In genomic region chr20:41005361-41005729, GRCh38 we compare ENCODE assay signal across 9 cellular contexts. TPM values are rescaled to one million over a fixed set of nuclear protein-coding genes. Genes with fewer than 3 reads are reported as not detected.
A peak's percentile ranks its signal among the peaks of the same experiment; 100 is the strongest.
DNase-seq lines count a peak whose midpoint lies in the region; ATAC-seq and TF ChIP-seq lines count a peak whose summit lies in the region.
"Had no signal": no experiment of that assay in that cellular context is flagged by ENCODE, and none has a peak within 500 bp of the region (broad histone marks: within the 10 kb centered on the region; RNA-seq: fewer than 3 reads in every experiment).

No MANE protein-coding gene starts in this region.

- H3K9ac ChIP-seq in mucosa of rectum (ENCODE audit: low read depth in 1 of 2, low read length in 2 of 2) = peak overlapping the region in 1 of 2 donors; percentile 0

- POLR2A ChIA-PET in BJ (lab: Charles Lee) = no interaction called here

- H3K27me3 ChIP-seq in BJ (ENCODE audit: control insufficient read depth, insufficient read depth, low read length) = no peaks in the 10 kb centered on the region
- H3K27me3 ChIP-seq in mucosa of rectum (ENCODE audit: control insufficient read depth in 2 of 2, insufficient read depth in 2 of 2, low read length in 2 of 2) = no peaks in the 10 kb centered on the region

- ATAC-seq in GM18909 (IDR thresholded peaks at IDR 0.05; ENCODE audit: poor library complexity, unreplicated experiment) (no peak), HG03342 (IDR thresholded peaks at IDR 0.05; ENCODE audit: unreplicated experiment) (no peak), GM21423 (IDR thresholded peaks at IDR 0.05; ENCODE audit: unreplicated experiment) (no peak)

- H3K27ac Mint-ChIP-seq in chondrocyte (ENCODE audit: unreplicated experiment) = peak overlapping the region; percentile 76
- H3K27ac Mint-ChIP-seq: activated naive CD8-positive, alpha-beta T cell had no signal

- no peak overlapping the region for H3K4me3 ChIP-seq in BJ (ENCODE audit: low read depth, low read length)
- H3K4me3 ChIP-seq in mucosa of rectum (ENCODE audit: low read length in 2 of 2) = peak overlapping the region in 1 of 2 donors; percentile 2

- no peaks in the 10 kb centered on the region for H3K9me3 ChIP-seq in mucosa of rectum (ENCODE audit: control insufficient read depth in 2 of 2, low read length in 2 of 2)

- TF ChIP-seq CTCF in BJ (IDR thresholded peaks at IDR 0.05; ENCODE audit: insufficient read depth, low read depth, low read length) (no peak), chondrocyte (IDR thresholded peaks at IDR 0.05) (no peak)

- H3K36me3 Mint-ChIP-seq in chondrocyte (ENCODE audit: low read depth) = no peaks in the 10 kb centered on the region
- H3K36me3 Mint-ChIP-seq: activated naive CD8-positive, alpha-beta T cell had no signal

- H3K36me3 ChIP-seq in BJ (ENCODE audit: control insufficient read depth, insufficient read depth, low read length) = no peaks in the 10 kb centered on the region
- H3K36me3 ChIP-seq in mucosa of rectum (ENCODE audit: control insufficient read depth in 2 of 2, insufficient read depth in 2 of 2, low read length in 2 of 2) = no peaks in the 10 kb centered on the region

- peak overlapping the region; percentile 61 to 63 for H3K27ac ChIP-seq in mucosa of rectum (ENCODE audit: low read depth in 2 of 2, low read length in 2 of 2)

- DNase-seq in BJ (ENCODE audit: low read depth) (peak; percentile 57), NCI-H2171 (lab: John Stamatoyannopoulos, UW) (peak; percentile 81), chondrocyte (ENCODE audit: low spot score) (no peak), ecto neural progenitor cell (ENCODE audit: low spot score) (no peak)

- H3K9me3 Mint-ChIP-seq in chondrocyte (ENCODE audit: low read depth) = no peaks in the 10 kb centered on the region

- H3K27me3 Mint-ChIP-seq in chondrocyte (ENCODE audit: low read depth) = no peaks in the 10 kb centered on the region
- H3K27me3 Mint-ChIP-seq: activated naive CD8-positive, alpha-beta T cell had no signal

- CTCF ChIA-PET in BJ (lab: Yijun Ruan, JAX) = interaction anchor here (1.0 to 1.3 kb wide), 2 partner anchors 27 to 89 kb away, joined by 3 to 6 read pairs; no protein-coding TSS in a partner anchor

- H3K4me1 ChIP-seq in mucosa of rectum (ENCODE audit: control insufficient read depth in 2 of 2, insufficient read depth in 2 of 2, low read length in 2 of 2) = peaks cover 37 to 39% of the 10 kb centered on the region in 2 donors

- H3K4me3 Mint-ChIP-seq in chondrocyte (ENCODE audit: unreplicated experiment) = no peak overlapping the region
- H3K4me3 Mint-ChIP-seq: activated naive CD8-positive, alpha-beta T cell had no signal

- peaks cover 58% of the 10 kb centered on the region for H3K4me1 Mint-ChIP-seq in chondrocyte (ENCODE audit: low read depth)

RNA-seq across cellular contexts. Expression of gene TOP1, which starts 23.3 kb away (rescaled TPM):
- 4.0 and 8.0 TPM in 2 replicates for polyA plus RNA-seq in BJ (2011; rRNA removed)
- 6.8 and 9.9 TPM in 2 replicates for polyA minus RNA-seq in BJ (2011; rRNA and poly(A)+ RNA removed)
- 39.0 to 42.6 TPM (median 39.2 TPM) in 3 replicates for total RNA-seq in chondrocyte

Comparison
In these comparisons a context has a peak if more than half of its experiments do, and no peak if none do; other contexts are left out.
1. DNase-seq: peak in BJ (single experiment) and NCI-H2171 (single experiment); none in chondrocyte (single experiment) and ecto neural progenitor cell (single experiment).